Comparison of ENCODE assay signal across 2 cellular contexts in the genomic region with DNA sequence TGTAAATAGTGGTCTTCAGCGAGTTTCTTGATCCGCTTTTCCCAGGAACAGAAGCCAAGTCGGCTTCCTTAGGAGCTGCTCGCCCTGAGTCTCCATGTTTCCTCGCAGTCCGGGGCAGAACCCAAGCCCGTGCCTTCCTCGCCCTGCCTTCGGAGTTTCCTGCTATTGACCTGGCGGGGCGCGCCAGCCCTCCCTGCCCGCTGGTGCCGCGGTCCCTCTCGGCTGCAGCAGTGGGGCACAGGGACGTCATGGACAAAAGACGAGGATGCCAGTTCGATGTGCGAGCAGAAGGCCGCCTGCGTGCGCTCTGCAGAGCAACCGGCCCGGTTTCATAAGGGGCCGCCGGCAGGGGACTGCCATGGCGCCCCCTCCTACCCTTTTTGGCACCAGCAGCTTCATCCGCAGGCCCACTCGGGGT.
TF ChIP-seq lines count a peak whose summit lies in the region.

No MANE protein-coding gene starts in this region.

TF ChIP-seq in liver, 16 proteins besides CTCF, POLR2A, EP300 and RAD21 (continued from another document):
- TF ChIP-seq, protein P1, sequence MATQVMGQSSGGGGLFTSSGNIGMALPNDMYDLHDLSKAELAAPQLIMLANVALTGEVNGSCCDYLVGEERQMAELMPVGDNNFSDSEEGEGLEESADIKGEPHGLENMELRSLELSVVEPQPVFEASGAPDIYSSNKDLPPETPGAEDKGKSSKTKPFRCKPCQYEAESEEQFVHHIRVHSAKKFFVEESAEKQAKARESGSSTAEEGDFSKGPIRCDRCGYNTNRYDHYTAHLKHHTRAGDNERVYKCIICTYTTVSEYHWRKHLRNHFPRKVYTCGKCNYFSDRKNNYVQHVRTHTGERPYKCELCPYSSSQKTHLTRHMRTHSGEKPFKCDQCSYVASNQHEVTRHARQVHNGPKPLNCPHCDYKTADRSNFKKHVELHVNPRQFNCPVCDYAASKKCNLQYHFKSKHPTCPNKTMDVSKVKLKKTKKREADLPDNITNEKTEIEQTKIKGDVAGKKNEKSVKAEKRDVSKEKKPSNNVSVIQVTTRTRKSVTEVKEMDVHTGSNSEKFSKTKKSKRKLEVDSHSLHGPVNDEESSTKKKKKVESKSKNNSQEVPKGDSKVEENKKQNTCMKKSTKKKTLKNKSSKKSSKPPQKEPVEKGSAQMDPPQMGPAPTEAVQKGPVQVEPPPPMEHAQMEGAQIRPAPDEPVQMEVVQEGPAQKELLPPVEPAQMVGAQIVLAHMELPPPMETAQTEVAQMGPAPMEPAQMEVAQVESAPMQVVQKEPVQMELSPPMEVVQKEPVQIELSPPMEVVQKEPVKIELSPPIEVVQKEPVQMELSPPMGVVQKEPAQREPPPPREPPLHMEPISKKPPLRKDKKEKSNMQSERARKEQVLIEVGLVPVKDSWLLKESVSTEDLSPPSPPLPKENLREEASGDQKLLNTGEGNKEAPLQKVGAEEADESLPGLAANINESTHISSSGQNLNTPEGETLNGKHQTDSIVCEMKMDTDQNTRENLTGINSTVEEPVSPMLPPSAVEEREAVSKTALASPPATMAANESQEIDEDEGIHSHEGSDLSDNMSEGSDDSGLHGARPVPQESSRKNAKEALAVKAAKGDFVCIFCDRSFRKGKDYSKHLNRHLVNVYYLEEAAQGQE (IDR thresholded peaks at IDR 0.05) = no peak
- TF ChIP-seq YY1 (IDR thresholded peaks at IDR 0.05) = peak; percentile 41

TF ChIP-seq in HepG2, 621 proteins besides CTCF, POLR2A, EP300 and RAD21 (continued from another document):
- TF ChIP-seq, protein P2, sequence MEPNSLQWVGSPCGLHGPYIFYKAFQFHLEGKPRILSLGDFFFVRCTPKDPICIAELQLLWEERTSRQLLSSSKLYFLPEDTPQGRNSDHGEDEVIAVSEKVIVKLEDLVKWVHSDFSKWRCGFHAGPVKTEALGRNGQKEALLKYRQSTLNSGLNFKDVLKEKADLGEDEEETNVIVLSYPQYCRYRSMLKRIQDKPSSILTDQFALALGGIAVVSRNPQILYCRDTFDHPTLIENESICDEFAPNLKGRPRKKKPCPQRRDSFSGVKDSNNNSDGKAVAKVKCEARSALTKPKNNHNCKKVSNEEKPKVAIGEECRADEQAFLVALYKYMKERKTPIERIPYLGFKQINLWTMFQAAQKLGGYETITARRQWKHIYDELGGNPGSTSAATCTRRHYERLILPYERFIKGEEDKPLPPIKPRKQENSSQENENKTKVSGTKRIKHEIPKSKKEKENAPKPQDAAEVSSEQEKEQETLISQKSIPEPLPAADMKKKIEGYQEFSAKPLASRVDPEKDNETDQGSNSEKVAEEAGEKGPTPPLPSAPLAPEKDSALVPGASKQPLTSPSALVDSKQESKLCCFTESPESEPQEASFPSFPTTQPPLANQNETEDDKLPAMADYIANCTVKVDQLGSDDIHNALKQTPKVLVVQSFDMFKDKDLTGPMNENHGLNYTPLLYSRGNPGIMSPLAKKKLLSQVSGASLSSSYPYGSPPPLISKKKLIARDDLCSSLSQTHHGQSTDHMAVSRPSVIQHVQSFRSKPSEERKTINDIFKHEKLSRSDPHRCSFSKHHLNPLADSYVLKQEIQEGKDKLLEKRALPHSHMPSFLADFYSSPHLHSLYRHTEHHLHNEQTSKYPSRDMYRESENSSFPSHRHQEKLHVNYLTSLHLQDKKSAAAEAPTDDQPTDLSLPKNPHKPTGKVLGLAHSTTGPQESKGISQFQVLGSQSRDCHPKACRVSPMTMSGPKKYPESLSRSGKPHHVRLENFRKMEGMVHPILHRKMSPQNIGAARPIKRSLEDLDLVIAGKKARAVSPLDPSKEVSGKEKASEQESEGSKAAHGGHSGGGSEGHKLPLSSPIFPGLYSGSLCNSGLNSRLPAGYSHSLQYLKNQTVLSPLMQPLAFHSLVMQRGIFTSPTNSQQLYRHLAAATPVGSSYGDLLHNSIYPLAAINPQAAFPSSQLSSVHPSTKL (CRISPR knock-in tag; IDR thresholded peaks at IDR 0.05) = no peak
- no peak for TF ChIP-seq FOXC1 (CRISPR knock-in tag; IDR thresholded peaks at IDR 0.05; ENCODE audit: borderline replicate concordance)
- TF ChIP-seq NRL (CRISPR knock-in tag; IDR thresholded peaks at IDR 0.05; ENCODE audit: borderline replicate concordance) = no peak
- TF ChIP-seq ZNF710 (CRISPR knock-in tag; IDR thresholded peaks at IDR 0.05; ENCODE audit: borderline replicate concordance) = no peak
